22 cellular contexts compared by ENCODE assay signal in genomic region chr10:21733710-21734109, GRCh38.
DNase-seq lines count a peak whose midpoint lies in the region; ATAC-seq and TF ChIP-seq lines count a peak whose summit lies in the region.
"Had no signal": no experiment of that assay in that cellular context is flagged by ENCODE, and none has a peak within 500 bp of the region (broad histone marks: within the 10 kb centered on the region; RNA-seq: fewer than 3 reads in every experiment).

No MANE protein-coding gene starts in this region.

- H3K9me3 Mint-ChIP-seq in WTC11 = no peaks in the 10 kb centered on the region
- no peaks in the 10 kb centered on the region for H3K9me3 Mint-ChIP-seq in stimulated activated naive B cell treated with anti-CD40 and anti-IgM and Interleukin-4, amounts not matched to agents 10 μg/mL and 1 μg/mL and 100 μg/mL, for 72 hours
- H3K9me3 Mint-ChIP-seq: activated T-helper 17 cell treated with anti-CD3 and anti-CD28 coated beads, Interleukin-2, amount 50 U/mL, for 72 hours had no signal

- ATAC-seq in WTC11 (peak; percentile 26), left lobe of liver (peak; percentile 76)
- no peak for ATAC-seq in stimulated activated naive B cell treated with anti-CD40 and anti-IgM and Interleukin-4, amounts not matched to agents 10 μg/mL and 1 μg/mL and 100 μg/mL, for 72 hours (replicated peaks)
- ATAC-seq: A549; activated T-helper 17 cell treated with anti-CD3 and anti-CD28 coated beads, Interleukin-2, amount 50 U/mL, for 72 hours had no signal

- no peak overlapping the region for H3K4me3 Mint-ChIP-seq in WTC11
- H3K4me3 Mint-ChIP-seq in stimulated activated naive B cell treated with anti-CD40 and anti-IgM and Interleukin-4, amounts not matched to agents 10 μg/mL and 1 μg/mL and 100 μg/mL, for 72 hours = no peak overlapping the region
- H3K4me3 Mint-ChIP-seq: activated naive CD8-positive, alpha-beta T cell; activated T-helper 17 cell treated with anti-CD3 and anti-CD28 coated beads, Interleukin-2, amount 50 U/mL, for 72 hours had no signal

- DNase-seq in NCI-H82 (lab: John Stamatoyannopoulos, UW) (peak; percentile 47), NCI-H82 treated with DMSO at 0.1 percent for 48 hours (lab: John Stamatoyannopoulos, UW; ENCODE audit: unreplicated experiment) (no peak), WTC11 (ENCODE audit: low spot score) (no peak), left lobe of liver (ENCODE audit: low spot score) (no peak), amygdala (lab: John Stamatoyannopoulos, UW) (no peak), HEK293T (ENCODE audit: extremely low spot score) (no peak)
- DNase-seq in stimulated activated naive B cell treated with anti-CD40 and anti-IgM and Interleukin-4, amounts not matched to agents 10 μg/mL and 1 μg/mL and 100 μg/mL, for 72 hours = no peak
- no peak for DNase-seq in stimulated activated CD4-positive, alpha-beta T cell treated with anti-CD3 and anti-CD28 coated beads, Interleukin-2, amount 100 ng/mL, for 24 hours
- DNase-seq: activated CD4-positive, alpha-beta T cell treated with anti-CD3 and anti-CD28 coated beads, Interleukin-2, amount 50 U/mL, for 4 hours; activated CD8-positive, alpha-beta memory T cell treated with anti-CD3 and anti-CD28 coated beads, Interleukin-2, amount 50 U/mL, for 4 hours; BE2C; H7; heart left ventricle; kidney glomerular epithelial cell; NCI-H1105 treated with DMSO at 0.1 percent for 48 hours; NCI-H2081; NCI-H510A; nucleus accumbens; SK-N-SH had no signal

- CTCF ChIA-PET in WTC11 (lab: Charles Lee) (interaction anchor here (0.7 to 3.5 kb wide), 4 partner anchors 14 to 237 kb away, joined by 3 to 35 read pairs (median 8); no protein-coding TSS in a partner anchor), HEK293T (lab: Yijun Ruan, JAX) (interaction anchor here (0.9 to 3.9 kb wide), 2 partner anchors 237 to 455 kb away, joined by 3 to 21 read pairs; no protein-coding TSS in a partner anchor)

- TF ChIP-seq CTCF in WTC11 (IDR thresholded peaks at IDR 0.05) = no peak

- peak overlapping the region; percentile 79 for H3K27ac Mint-ChIP-seq in WTC11
- peak overlapping the region; percentile 60 for H3K27ac Mint-ChIP-seq in stimulated activated naive B cell treated with anti-CD40 and anti-IgM and Interleukin-4, amounts not matched to agents 10 μg/mL and 1 μg/mL and 100 μg/mL, for 72 hours
- H3K27ac Mint-ChIP-seq: activated naive CD8-positive, alpha-beta T cell; activated T-helper 17 cell treated with anti-CD3 and anti-CD28 coated beads, Interleukin-2, amount 50 U/mL, for 72 hours had no signal

- no peaks in the 10 kb centered on the region for H3K27me3 Mint-ChIP-seq in WTC11 (ENCODE audit: low read depth)
- no peaks in the 10 kb centered on the region for H3K27me3 Mint-ChIP-seq in stimulated activated naive B cell treated with anti-CD40 and anti-IgM and Interleukin-4, amounts not matched to agents 10 μg/mL and 1 μg/mL and 100 μg/mL, for 72 hours
- H3K27me3 Mint-ChIP-seq: activated naive CD8-positive, alpha-beta T cell; activated T-helper 17 cell treated with anti-CD3 and anti-CD28 coated beads, Interleukin-2, amount 50 U/mL, for 72 hours had no signal

- POLR2A ChIA-PET in WTC11 (lab: Charles Lee) (interaction anchor here (0.8 kb wide), 1 partner anchor 238 kb away, joined by 4 read pairs; no protein-coding TSS in a partner anchor), HEK293T (lab: Yijun Ruan, JAX) (no interaction called here)

- H3K4me1 Mint-ChIP-seq in WTC11 = peaks cover 39% of the 10 kb centered on the region
- H3K4me1 Mint-ChIP-seq in stimulated activated naive B cell treated with anti-CD40 and anti-IgM and Interleukin-4, amounts not matched to agents 10 μg/mL and 1 μg/mL and 100 μg/mL, for 72 hours = peaks cover 6% of the 10 kb centered on the region in 2 donors

- H3K36me3 Mint-ChIP-seq in WTC11 = peaks cover 28% of the 10 kb centered on the region
- H3K36me3 Mint-ChIP-seq in stimulated activated naive B cell treated with anti-CD40 and anti-IgM and Interleukin-4, amounts not matched to agents 10 μg/mL and 1 μg/mL and 100 μg/mL, for 72 hours = peaks cover 31 to 43% of the 10 kb centered on the region in 2 donors

TF ChIP-seq in WTC11, 78 proteins besides CTCF, POLR2A, EP300 and RAD21:
- TF ChIP-seq ATF1 (CRISPR knock-in tag; IDR thresholded peaks at IDR 0.05) (no peak), SMAD3 (CRISPR knock-in tag; IDR thresholded peaks at IDR 0.05; ENCODE audit: borderline replicate concordance) (0 out of 2 replicates have a peak, but pooled peaks have one; percentile 56), USF2 (CRISPR knock-in tag; IDR thresholded peaks at IDR 0.05) (no peak)

TF ChIP-seq in HEK293T, 16 proteins besides CTCF, POLR2A, EP300 and RAD21:
- TF ChIP-seq ELF4 (IDR thresholded peaks at IDR 0.05) = no peak
- TF ChIP-seq SP1 (IDR thresholded peaks at IDR 0.05) = no peak
- TF ChIP-seq NFRKB (IDR thresholded peaks at IDR 0.05) = no peak
- TF ChIP-seq ZNF384 (IDR thresholded peaks at IDR 0.05) = no peak
- no peak for TF ChIP-seq BHLHE40 (IDR thresholded peaks at IDR 0.05; ENCODE audit: borderline replicate concordance)
- TF ChIP-seq TARDBP (IDR thresholded peaks at IDR 0.05) = no peak
- no peak for TF ChIP-seq FOXA1 (IDR thresholded peaks at IDR 0.05)
- no peak for TF ChIP-seq L3MBTL2 (conservative IDR thresholded peaks at IDR 0.05)
- TF ChIP-seq CTBP1 (IDR thresholded peaks at IDR 0.05; ENCODE audit: borderline replicate concordance) = no peak
- TF ChIP-seq LEF1 (IDR thresholded peaks at IDR 0.05; ENCODE audit: borderline replicate concordance) = no peak
- no peak for TF ChIP-seq FOXM1 (IDR thresholded peaks at IDR 0.05; ENCODE audit: borderline replicate concordance)
- TF ChIP-seq HDGF (IDR thresholded peaks at IDR 0.05; ENCODE audit: borderline replicate concordance) = no peak
- TF ChIP-seq SUZ12 (IDR thresholded peaks at IDR 0.05) = no peak
- no peak for TF ChIP-seq PKNOX1 (IDR thresholded peaks at IDR 0.05)
- TF ChIP-seq FOXK2 (IDR thresholded peaks at IDR 0.05) = no peak
- no peak for TF ChIP-seq ARNT (IDR thresholded peaks at IDR 0.05)

Comparison
In these comparisons a context has a peak if more than half of its experiments do, and no peak if none do; other contexts are left out.
1. ATAC-seq: peak in WTC11 (single experiment) and left lobe of liver (single experiment); none in stimulated activated naive B cell treated with anti-CD40 and anti-IgM and Interleukin-4, amounts not matched to agents 10 μg/mL and 1 μg/mL and 100 μg/mL, for 72 hours (0 of 2).